ENCODE assay signal across 9 cellular contexts in the genomic region with DNA sequence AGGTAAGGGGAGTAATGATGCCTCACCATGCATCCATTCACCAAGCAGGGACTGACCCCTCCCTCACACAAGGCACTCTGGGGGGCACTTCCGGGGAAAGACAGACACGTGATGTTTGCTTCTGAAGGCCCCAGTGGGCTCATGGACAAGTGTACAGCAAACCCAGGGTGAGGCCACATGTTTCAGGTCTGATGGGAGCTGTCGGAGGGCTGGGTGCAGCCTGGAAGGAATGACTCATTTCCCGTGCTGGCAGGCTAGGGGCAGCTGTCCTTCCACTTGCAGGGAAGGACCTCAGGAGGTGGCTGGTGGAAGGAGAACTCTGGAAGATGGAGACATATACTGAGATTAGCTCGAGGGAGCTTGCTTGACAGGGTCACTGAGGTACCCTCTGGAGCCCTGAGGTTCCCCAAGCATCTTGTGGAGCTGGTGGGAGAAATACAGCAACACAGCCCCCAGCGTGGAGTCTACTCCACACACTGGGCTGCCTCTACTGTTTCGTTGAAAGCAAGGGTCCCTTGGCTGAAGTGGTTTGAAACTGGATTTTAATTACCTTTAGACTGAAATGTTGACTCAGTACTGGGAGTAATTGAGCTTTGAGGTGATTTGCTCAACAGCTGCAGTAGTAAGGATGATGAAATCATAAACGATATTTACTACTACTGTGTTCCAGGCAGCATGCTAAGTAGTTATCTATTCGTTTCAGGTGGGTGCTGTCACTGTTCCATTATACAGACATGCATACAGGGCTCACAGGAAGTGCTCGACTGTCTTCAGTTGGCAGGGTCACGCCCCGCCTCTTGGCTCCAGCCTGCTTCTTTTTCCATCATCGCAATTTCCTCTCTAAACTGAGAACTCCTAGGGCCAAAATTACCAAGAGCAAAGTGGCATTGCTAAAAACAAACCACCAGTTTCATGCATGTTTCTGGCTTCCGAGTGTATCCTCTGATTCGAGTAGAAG.
DNase-seq lines count a peak whose midpoint lies in the region; ATAC-seq and TF ChIP-seq lines count a peak whose summit lies in the region.
"Had no signal": no experiment of that assay in that cellular context is flagged by ENCODE, and none has a peak within 500 bp of the region (broad histone marks: within the 10 kb centered on the region; RNA-seq: fewer than 3 reads in every experiment).

No MANE protein-coding gene starts in this region.

- H3K4me3 ChIP-seq in kidney epithelial cell (ENCODE audit: low read depth, low read length) = no peak overlapping the region

- no peaks in the 10 kb centered on the region for H3K27me3 ChIP-seq in kidney epithelial cell (ENCODE audit: control insufficient read depth, insufficient read depth, low read length)

- no peaks in the 10 kb centered on the region for H3K36me3 Mint-ChIP-seq in activated naive CD4-positive, alpha-beta T cell treated with anti-CD3 and anti-CD28 coated beads, Interleukin-2, amount 10 ng/mL, durations not matched to agents 7 days and 5 days

- peaks cover 37% of the 10 kb centered on the region for H3K4me1 Mint-ChIP-seq in activated naive CD4-positive, alpha-beta T cell treated with anti-CD3 and anti-CD28 coated beads, Interleukin-2, amount 10 ng/mL, durations not matched to agents 7 days and 5 days

- peak overlapping the region; percentile 83 for H3K27ac Mint-ChIP-seq in activated naive CD4-positive, alpha-beta T cell treated with anti-CD3 and anti-CD28 coated beads, Interleukin-2, amount 10 ng/mL, durations not matched to agents 7 days and 5 days
- H3K27ac Mint-ChIP-seq: dendritic cell treated with granulocyte-macrophage colony-stimulating factor and Interleukin-4, amounts not matched to agents 40 ng/mL and 50 ng/mL, for 4 days had no signal

- H3K27me3 Mint-ChIP-seq in activated naive CD4-positive, alpha-beta T cell treated with anti-CD3 and anti-CD28 coated beads, Interleukin-2, amount 10 ng/mL, durations not matched to agents 7 days and 5 days = no peaks in the 10 kb centered on the region

- no peak overlapping the region for H3K4me3 Mint-ChIP-seq in activated naive CD4-positive, alpha-beta T cell treated with anti-CD3 and anti-CD28 coated beads, Interleukin-2, amount 10 ng/mL, durations not matched to agents 7 days and 5 days
- H3K4me3 Mint-ChIP-seq: dendritic cell treated with granulocyte-macrophage colony-stimulating factor and Interleukin-4, amounts not matched to agents 40 ng/mL and 50 ng/mL, for 4 days had no signal

- no peaks in the 10 kb centered on the region for H3K36me3 ChIP-seq in kidney epithelial cell (ENCODE audit: control insufficient read depth, insufficient read depth, low read length)

- TF ChIP-seq CTCF in kidney epithelial cell (IDR thresholded peaks at IDR 0.05; ENCODE audit: insufficient read depth, low read length, poor library complexity, severe bottlenecking) = no peak

- H3K9me3 Mint-ChIP-seq in activated naive CD4-positive, alpha-beta T cell treated with anti-CD3 and anti-CD28 coated beads, Interleukin-2, amount 10 ng/mL, durations not matched to agents 7 days and 5 days = no peaks in the 10 kb centered on the region
- H3K9me3 Mint-ChIP-seq: dendritic cell treated with granulocyte-macrophage colony-stimulating factor and Interleukin-4, amounts not matched to agents 40 ng/mL and 50 ng/mL, for 4 days had no signal

- CTCF ChIA-PET in activated naive CD4-positive, alpha-beta T cell treated with anti-CD3 and anti-CD28 coated beads, Interleukin-2, amount 10 ng/mL, durations not matched to agents 7 days and 5 days (lab: Charles Lee) = interaction anchor here (0.8 to 1.3 kb wide), 2 partner anchors 182 to 228 kb away, joined by 3 read pairs; no protein-coding TSS in a partner anchor

- ATAC-seq in GM21723 (IDR thresholded peaks at IDR 0.05; ENCODE audit: unreplicated experiment) (no peak), HG03280 (IDR thresholded peaks at IDR 0.05; ENCODE audit: unreplicated experiment) (no peak)

- DNase-seq in DMS153 treated with DMSO at 0.1 percent for 48 hours (lab: John Stamatoyannopoulos, UW; ENCODE audit: unreplicated experiment) (peak; percentile 16), NCI-H2081 (lab: John Stamatoyannopoulos, UW) (peak; percentile 16 to 79), kidney epithelial cell (ENCODE audit: low read depth) (peak; percentile 44), NCI-H1105 (lab: John Stamatoyannopoulos, UW) (no peak)
- DNase-seq in activated naive CD4-positive, alpha-beta T cell treated with anti-CD3 and anti-CD28 coated beads, Interleukin-2, amount 10 ng/mL, durations not matched to agents 7 days and 5 days = peak; percentile 53
- DNase-seq in stimulated activated CD8-positive, alpha-beta memory T cell treated with anti-CD3 and anti-CD28 coated beads, Interleukin-15, amount 100 ng/mL, for 48 hours (ENCODE audit: low read depth in 2 of 2) = peak; percentile 38 to 42
